In the genomic region with DNA sequence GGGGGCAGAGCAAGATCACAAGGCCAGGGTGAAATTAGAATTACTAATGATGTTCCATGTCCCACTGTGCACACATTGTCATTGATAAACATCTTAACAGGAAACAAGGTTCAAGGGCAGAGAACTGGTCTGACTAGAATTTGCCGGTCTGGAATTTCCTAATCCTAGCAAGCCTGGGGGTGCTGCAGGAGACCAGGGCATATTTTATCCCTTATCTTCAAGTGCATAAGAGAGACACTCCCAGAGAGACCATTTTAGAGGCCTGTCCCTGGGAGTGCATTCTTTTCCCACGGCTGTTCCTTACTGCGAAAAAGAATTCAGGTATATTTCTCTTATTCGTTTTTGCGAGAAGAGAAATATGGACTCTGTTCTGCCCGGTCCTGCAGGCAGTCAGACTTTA, we compare ENCODE assay signal across 2 cellular contexts.
A peak's percentile ranks its signal among the peaks of the same experiment; 100 is the strongest.
TF ChIP-seq lines count a peak whose summit lies in the region.

No MANE protein-coding gene starts in this region.

TF ChIP-seq in HepG2, 621 proteins besides CTCF, POLR2A, EP300 and RAD21:
- peak; percentile 93 for TF ChIP-seq SETDB1 (CRISPR knock-in tag; IDR thresholded peaks at IDR 0.05; ENCODE audit: borderline replicate concordance)
- TF ChIP-seq MAZ (IDR thresholded peaks at IDR 0.05; ENCODE audit: borderline replicate concordance, low read depth, low read length) = no peak
- TF ChIP-seq MAZ (CRISPR knock-in tag; IDR thresholded peaks at IDR 0.05; ENCODE audit: low read depth) = no peak
TF ChIP-seq in HepG2: peak in this region for 1.

TF ChIP-seq in H1, 55 proteins besides CTCF, POLR2A, EP300 and RAD21:
- TF ChIP-seq TEAD4 (IDR thresholded peaks at IDR 0.05; ENCODE audit: low read depth, low read length) (peak; percentile 38; the same call in 1 of the 2 replicates), TAF1 (IDR thresholded peaks at IDR 0.05; ENCODE audit: low read depth, low read length) (no peak), RXRA (IDR thresholded peaks at IDR 0.05; ENCODE audit: insufficient read depth, low read depth, low read length) (0 out of 2 replicates have a peak, but pooled peaks have one; percentile 19), SP1 (IDR thresholded peaks at IDR 0.05; ENCODE audit: low read depth, low read length) (0 out of 2 replicates have a peak, but pooled peaks have one; percentile 40), SIX5 (IDR thresholded peaks at IDR 0.05; ENCODE audit: low read depth, low read length) (no peak), CEBPB (IDR thresholded peaks at IDR 0.05; ENCODE audit: low read depth, low read length) (peak; percentile 75), TCF12 (IDR thresholded peaks at IDR 0.05; ENCODE audit: low read depth, low read length) (peak; percentile 78; the same call in 1 of the 2 replicates), PHF8 (conservative IDR thresholded peaks at IDR 0.05; ENCODE audit: low read depth, low read length) (no peak)
